9 cellular contexts compared by ENCODE assay signal in the genomic region with DNA sequence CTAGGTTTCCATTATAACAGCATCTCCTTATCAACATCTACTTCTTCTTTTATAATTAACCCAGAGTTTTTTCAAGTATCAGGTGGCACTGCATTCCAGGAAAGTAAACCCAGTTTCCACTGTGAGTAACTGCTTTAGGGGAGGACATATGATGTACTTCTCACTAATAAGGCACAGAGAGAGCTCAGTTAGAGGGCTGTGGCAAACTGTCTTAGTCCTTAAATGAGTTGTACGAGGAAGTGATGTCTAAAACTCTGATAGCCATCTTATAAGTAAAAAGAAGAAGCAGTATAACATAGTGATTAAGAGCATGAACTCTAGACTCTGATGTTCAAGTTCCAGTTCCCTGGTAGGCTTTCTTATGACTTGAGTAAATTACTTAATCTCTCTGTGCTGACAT. TPM values are rescaled to one million over a fixed set of nuclear protein-coding genes. Genes with fewer than 3 reads are reported as not detected.
DNase-seq lines count a peak whose midpoint lies in the region; ATAC-seq, FAIRE-seq and TF ChIP-seq lines count a peak whose summit lies in the region.
"Had no signal": no experiment of that assay in that cellular context is flagged by ENCODE, and none has a peak within 500 bp of the region (broad histone marks: within the 10 kb centered on the region; RNA-seq: fewer than 3 reads in every experiment).

No MANE protein-coding gene starts in this region.

- H3K79me2 ChIP-seq in trophoblast cell (ENCODE audit: control insufficient read depth, insufficient read depth, low read length, poor library complexity), result no peaks in the 10 kb centered on the region

- H4K91ac ChIP-seq in trophoblast cell (ENCODE audit: low read depth, low read length), result no peak overlapping the region

- no peak overlapping the region for H3K14ac ChIP-seq in trophoblast cell (ENCODE audit: low read length)

- no peak overlapping the region for H3K27ac ChIP-seq in trophoblast cell (ENCODE audit: low read depth, low read length)

- no peak overlapping the region for H2BK12ac ChIP-seq in trophoblast cell (ENCODE audit: low read length)

- H4K8ac ChIP-seq in trophoblast cell (ENCODE audit: low read depth, low read length), result no peak overlapping the region

- no peak overlapping the region for H2AK5ac ChIP-seq in trophoblast cell (ENCODE audit: low read length)

- no peaks in the 10 kb centered on the region for H3K4me1 ChIP-seq in trophoblast cell (ENCODE audit: control insufficient read depth in 1 of 2, insufficient read depth in 2 of 2, low read length in 2 of 2)

- no peak overlapping the region for H4K12ac ChIP-seq in trophoblast cell (ENCODE audit: low read depth, low read length)

- no peak overlapping the region for H3K18ac ChIP-seq in trophoblast cell (ENCODE audit: low read length)

- H2BK5ac ChIP-seq in trophoblast cell (ENCODE audit: low read depth, low read length, poor library complexity), result no peak overlapping the region

- H3K4me3 ChIP-seq in bronchial epithelial cell (ENCODE audit: low read depth, low read length) (no peak overlapping the region), trophoblast cell (ENCODE audit: low read depth, low read length) (no peak overlapping the region)

- no CpG with 5 or more reads among the region's 1 CpG for WGBS in trophoblast cell (ENCODE audit: extremely low coverage, insufficient coverage, insufficient read length)

- no peak overlapping the region for H3K9ac ChIP-seq in trophoblast cell (ENCODE audit: low read length)

- no peak overlapping the region for H2AFZ ChIP-seq in trophoblast cell (ENCODE audit: insufficient read depth, low read length, poor library complexity)

- no peaks in the 10 kb centered on the region for H3K36me3 ChIP-seq in bronchial epithelial cell (ENCODE audit: control insufficient read depth, insufficient read depth, low read length)
- no peaks in the 10 kb centered on the region for H3K36me3 ChIP-seq in trophoblast cell (ENCODE audit: control insufficient read depth in 1 of 2, insufficient read depth in 2 of 2, low read length in 2 of 2)

- no peak overlapping the region for H2BK120ac ChIP-seq in trophoblast cell (ENCODE audit: insufficient read depth, low read length, poor library complexity)

- H3K27me3 ChIP-seq in bronchial epithelial cell (ENCODE audit: control insufficient read depth, insufficient read depth, low read length) (no peaks in the 10 kb centered on the region), trophoblast cell (ENCODE audit: insufficient read depth, low read length) (no peaks in the 10 kb centered on the region)

- no peak overlapping the region for H3K23ac ChIP-seq in trophoblast cell (ENCODE audit: low read length)

- no peaks in the 10 kb centered on the region for H3K9me3 ChIP-seq in trophoblast cell (ENCODE audit: insufficient read depth, low read depth, low read length)

- TF ChIP-seq CTCF in bronchial epithelial cell (IDR thresholded peaks at IDR 0.05; ENCODE audit: insufficient read depth, low read length, severe bottlenecking), result no peak

- H3K79me1 ChIP-seq in trophoblast cell (ENCODE audit: low read length), result no peaks in the 10 kb centered on the region

- DNase-seq in bronchial epithelial cell (ENCODE audit: low read depth) (peak; percentile 64), SK-N-DZ (ENCODE audit: low spot score) (no peak), trophoblast cell (no peak), iPS-NIHi7 (ENCODE audit: extremely low spot score) (no peak)
- no peak for DNase-seq in stimulated activated CD4-positive, alpha-beta T cell treated with anti-CD3 and anti-CD28 coated beads, Interleukin-12 subunit alpha, Interleukin-12 subunit beta, amount 100 ng/mL, for 4 hours
- DNase-seq: DMS153 had no signal

- ATAC-seq in GM18505 (IDR thresholded peaks at IDR 0.05; ENCODE audit: unreplicated experiment) (peak; percentile 87), GM21447 (IDR thresholded peaks at IDR 0.05; ENCODE audit: unreplicated experiment) (peak; percentile 72), HG03460 (IDR thresholded peaks at IDR 0.05; ENCODE audit: unreplicated experiment) (peak; percentile 80)

- H3K4me2 ChIP-seq in trophoblast cell (ENCODE audit: low read length), result no peak overlapping the region

- no peak for TF ChIP-seq POLR2A in GM18505 (IDR thresholded peaks at IDR 0.05; ENCODE audit: borderline replicate concordance, extremely low read depth, insufficient read depth, insufficient read length)

- FAIRE-seq in bronchial epithelial cell (lab: Jason Lieb, UNC), result no peak

- no peak overlapping the region for H3K4ac ChIP-seq in trophoblast cell (ENCODE audit: low read depth, low read length)

RNA-seq across cellular contexts. Expression of a gene that starts 58.7 kb away (rescaled TPM):
- 13.6 and 22.1 TPM in 2 replicates for total RNA-seq in bronchial epithelial cell
- polyA plus RNA-seq in SK-N-DZ (2014; cell fraction: cytosol; rRNA removed), result not detected in 2 replicates
- polyA plus RNA-seq in SK-N-DZ (2014; cell fraction: nucleus; rRNA removed), result not detected in 2 replicates
- polyA plus RNA-seq in trophoblast cell (2013), result 2.4 TPM in 2 replicates
